Comparison of ENCODE assay signal across 21 cellular contexts in genomic region chr6:135546680-135547418, GRCh38. TPM values are rescaled to one million over a fixed set of nuclear protein-coding genes. Genes with fewer than 3 reads are reported as not detected.
DNase-seq lines count a peak whose midpoint lies in the region; ATAC-seq and TF ChIP-seq lines count a peak whose summit lies in the region.
"Had no signal": no experiment of that assay in that cellular context is flagged by ENCODE, and none has a peak within 500 bp of the region (broad histone marks: within the 10 kb centered on the region; RNA-seq: fewer than 3 reads in every experiment).

No MANE protein-coding gene starts in this region.

- no peaks in the 10 kb centered on the region for H3K9me3 ChIP-seq in heart left ventricle
- H3K9me3 ChIP-seq in thyroid gland: no peaks in the 10 kb centered on the region
- H3K9me3 ChIP-seq in endodermal cell (ENCODE audit: control insufficient read depth, low read length): no peaks in the 10 kb centered on the region
- H3K9me3 ChIP-seq: BLaER1 treated with 17β-estradiol and CSF1 and Interleukin-3, amounts not matched to agents 10 nM and 100 nM; Caco-2 had no signal

- H3K4me3 Mint-ChIP-seq in natural killer cell (no peak overlapping the region), endodermal cell (no peak overlapping the region)
- H3K4me3 Mint-ChIP-seq in naive thymus-derived CD8-positive, alpha-beta T cell: no peak overlapping the region
- H3K4me3 Mint-ChIP-seq: CD4-positive, alpha-beta memory T cell; IgD-negative memory B cell had no signal

- H3K36me3 Mint-ChIP-seq in natural killer cell (no peaks in the 10 kb centered on the region), endodermal cell (ENCODE audit: low read depth) (no peaks in the 10 kb centered on the region)
- H3K36me3 Mint-ChIP-seq in naive thymus-derived CD8-positive, alpha-beta T cell: no peaks in the 10 kb centered on the region
- H3K36me3 Mint-ChIP-seq: CD4-positive, alpha-beta memory T cell; IgD-negative memory B cell had no signal

- H3K27ac ChIP-seq in heart left ventricle (peak overlapping the region in 4 of 12 donors; percentile 30 to 54 (median 43)), thyroid gland (no peak overlapping the region), endodermal cell (ENCODE audit: low read depth, low read length) (no peak overlapping the region)
- H3K27ac ChIP-seq: BLaER1 treated with 17β-estradiol and CSF1 and Interleukin-3, amounts not matched to agents 10 nM and 100 nM had no signal

- H3K36me3 ChIP-seq in heart left ventricle (no peaks in the 10 kb centered on the region), thyroid gland (no peaks in the 10 kb centered on the region), endodermal cell (ENCODE audit: control insufficient read depth, insufficient read depth, low read length) (no peaks in the 10 kb centered on the region)
- H3K36me3 ChIP-seq: BLaER1 treated with 17β-estradiol and CSF1 and Interleukin-3, amounts not matched to agents 10 nM and 100 nM had no signal

- peaks cover 0 to 1% of the 10 kb centered on the region in 2 donors for H3K27me3 Mint-ChIP-seq in natural killer cell (ENCODE audit: low read depth in 2 of 2)
- H3K27me3 Mint-ChIP-seq in naive thymus-derived CD8-positive, alpha-beta T cell: peaks cover 0 to 10% (median 5%) of the 10 kb centered on the region in 5 donors
- no peaks in the 10 kb centered on the region for H3K27me3 Mint-ChIP-seq in endodermal cell (ENCODE audit: insufficient read depth)

- no peak for TF ChIP-seq POLR2A in heart left ventricle (IDR thresholded peaks at IDR 0.05)
- no peak for TF ChIP-seq POLR2A in thyroid gland (IDR thresholded peaks at IDR 0.05)

- H3K9me3 Mint-ChIP-seq in natural killer cell (no peaks in the 10 kb centered on the region), endodermal cell (no peaks in the 10 kb centered on the region)
- no peaks in the 10 kb centered on the region for H3K9me3 Mint-ChIP-seq in naive thymus-derived CD8-positive, alpha-beta T cell
- H3K9me3 Mint-ChIP-seq: IgD-negative memory B cell had no signal

- H3K4me1 ChIP-seq in heart left ventricle (peaks cover 0 to 11% (median 0%) of the 10 kb centered on the region in 12 donors), thyroid gland (peaks cover 0 to 4% of the 10 kb centered on the region in 2 donors), endodermal cell (ENCODE audit: control insufficient read depth, insufficient read depth, low read length) (no peaks in the 10 kb centered on the region)
- H3K4me1 ChIP-seq: BLaER1 treated with 17β-estradiol and CSF1 and Interleukin-3, amounts not matched to agents 10 nM and 100 nM; Caco-2 had no signal

- intact Hi-C loops in heart left ventricle (cut with DNase I) (loop anchor here in 3 of 10 donors (10.0 kb wide), 3 partner anchors 398 to 488 kb away; no protein-coding TSS in a partner anchor), thyroid gland (cut with DNase I) (no loop called here), natural killer cell (cut with micrococcal nuclease) (no loop called here)

- no peaks in the 10 kb centered on the region for H3K27me3 ChIP-seq in heart left ventricle
- no peaks in the 10 kb centered on the region for H3K27me3 ChIP-seq in thyroid gland
- H3K27me3 ChIP-seq in endodermal cell (ENCODE audit: control insufficient read depth, insufficient read depth, low read length, poor library complexity, severe bottlenecking): no peaks in the 10 kb centered on the region
- H3K27me3 ChIP-seq: BLaER1 treated with 17β-estradiol and CSF1 and Interleukin-3, amounts not matched to agents 10 nM and 100 nM had no signal

- H3K9ac ChIP-seq in endodermal cell (ENCODE audit: extremely low read depth, low read length, poor library complexity, severe bottlenecking): no peak overlapping the region
- H3K9ac ChIP-seq: BLaER1 treated with 17β-estradiol and CSF1 and Interleukin-3, amounts not matched to agents 10 nM and 100 nM had no signal

- no peak overlapping the region for H3K4me3 ChIP-seq in heart left ventricle
- H3K4me3 ChIP-seq in thyroid gland (replicated peaks in 1 of 3): no peak overlapping the region
- no peak overlapping the region for H3K4me3 ChIP-seq in endodermal cell (ENCODE audit: low read length)
- H3K4me3 ChIP-seq: BLaER1 treated with 17β-estradiol and CSF1 and Interleukin-3, amounts not matched to agents 10 nM and 100 nM had no signal

- TF ChIP-seq CTCF in heart left ventricle (IDR thresholded peaks at IDR 0.05) (no peak), thyroid gland (IDR thresholded peaks at IDR 0.05) (no peak), natural killer cell (IDR thresholded peaks at IDR 0.05) (no peak), endodermal cell (conservative IDR thresholded peaks at IDR 0.05) (no peak)

- no peak overlapping the region for H3K27ac Mint-ChIP-seq in natural killer cell
- H3K27ac Mint-ChIP-seq in naive thymus-derived CD8-positive, alpha-beta T cell: no peak overlapping the region
- no peak overlapping the region for H3K27ac Mint-ChIP-seq in endodermal cell
- H3K27ac Mint-ChIP-seq: CD4-positive, alpha-beta memory T cell; IgD-negative memory B cell had no signal

- no peaks in the 10 kb centered on the region for H3K4me1 Mint-ChIP-seq in natural killer cell
- no peaks in the 10 kb centered on the region for H3K4me1 Mint-ChIP-seq in naive thymus-derived CD8-positive, alpha-beta T cell
- H3K4me1 Mint-ChIP-seq in endodermal cell: no peaks in the 10 kb centered on the region
- H3K4me1 Mint-ChIP-seq: CD4-positive, alpha-beta memory T cell; IgD-negative memory B cell had no signal

- WGBS in heart left ventricle, 4 donors: 48 to 67% (median 61%) methylated on average over 8 to 9 of the region's 9 CpGs
- WGBS in thyroid gland, 2 donors: 58 to 68% methylated on average over 9 of the region's 9 CpGs
- 90 to 94% methylated on average over 2 to 9 of the region's 9 CpGs for WGBS in endodermal cell (ENCODE audit: insufficient coverage in 1 of 2, insufficient read length in 1 of 2), 2 experiments

- POLR2A ChIA-PET in naive thymus-derived CD8-positive, alpha-beta T cell (lab: Charles Lee): no interaction called here

- DNase-seq in RPMI7951 (ENCODE audit: low read depth) (peak; percentile 5), heart left ventricle (peak in 4 of 5 donors; percentile 20 to 38 (median 27)), medulla oblongata (ENCODE audit: extremely low spot score) (peak; percentile 63), thyroid gland (peak; percentile 9 to 48), natural killer cell (no peak), endodermal cell (no peak)
- no peak for DNase-seq in naive thymus-derived CD8-positive, alpha-beta T cell
- DNase-seq: Caco-2; CD4-positive, alpha-beta memory T cell; DMS 273 treated with DMSO at 0.1 percent for 48 hours; DMS79 treated with DMSO at 0.1 percent for 48 hours; H7; NCI-H1105 treated with DMSO at 0.1 percent for 48 hours; NCI-H2081; NCI-H2171; NCI-H345; NCI-H526 treated with DMSO at 0.1 percent for 48 hours; OCI-M1; SHP77 had no signal

- ATAC-seq in heart left ventricle: peak; percentile 32 to 74 (median 50)
- ATAC-seq in natural killer cell: no peak
- no peak for ATAC-seq in naive thymus-derived CD8-positive, alpha-beta T cell

RNA-seq across cellular contexts. Expression of gene AHI1, which starts 49.3 kb away (rescaled TPM):
- total RNA-seq in RPMI7951 (2014; rRNA removed; shearing (Covaris generic)): 10.8 and 22.9 TPM in 2 replicates
- 10 to 100 TPM in 6 of 9 donors, 1 to 10 TPM in 3; 6.3 to 17.1 (median 10.5) TPM for total RNA-seq in heart left ventricle
- polyA plus RNA-seq in heart left ventricle: 10 to 100 TPM in 1 of 2 donors, 1 to 10 TPM in 1; 5.7 to 10.3 TPM
- 10 to 100 TPM; 25.5 to 53.3 (median 42.1) TPM for total RNA-seq in thyroid gland
- 10 to 100 TPM; 24.0 to 40.3 (median 32.4) TPM for total RNA-seq in natural killer cell
- 10 to 100 TPM; 16.0 to 16.1 TPM for total RNA-seq in naive thymus-derived CD8-positive, alpha-beta T cell
- polyA plus RNA-seq in naive thymus-derived CD8-positive, alpha-beta T cell: 1 to 10 TPM; 2.3 to 4.9 (median 3.5) TPM
- total RNA-seq in endodermal cell: 10 to 100 TPM; 24.9 to 34.9 TPM
- 20.2 TPM for polyA plus RNA-seq in endodermal cell (2013, experiment 1 of 2)
- polyA plus RNA-seq in endodermal cell (2013, experiment 2 of 2): 20.0 TPM

Comparison
In these comparisons a context has a peak if more than half of its experiments do, and no peak if none do; other contexts are left out.
1. DNase-seq: peak in RPMI7951 (single experiment), heart left ventricle (4 of 5), medulla oblongata (single experiment) and thyroid gland (2 of 2); none in natural killer cell (single experiment), naive thymus-derived CD8-positive, alpha-beta T cell (0 of 10) and endodermal cell (single experiment).
2. ATAC-seq: peak in heart left ventricle (4 of 4); none in natural killer cell (0 of 3) and naive thymus-derived CD8-positive, alpha-beta T cell (0 of 2).